7 cellular contexts compared by ENCODE assay signal in the genomic region with DNA sequence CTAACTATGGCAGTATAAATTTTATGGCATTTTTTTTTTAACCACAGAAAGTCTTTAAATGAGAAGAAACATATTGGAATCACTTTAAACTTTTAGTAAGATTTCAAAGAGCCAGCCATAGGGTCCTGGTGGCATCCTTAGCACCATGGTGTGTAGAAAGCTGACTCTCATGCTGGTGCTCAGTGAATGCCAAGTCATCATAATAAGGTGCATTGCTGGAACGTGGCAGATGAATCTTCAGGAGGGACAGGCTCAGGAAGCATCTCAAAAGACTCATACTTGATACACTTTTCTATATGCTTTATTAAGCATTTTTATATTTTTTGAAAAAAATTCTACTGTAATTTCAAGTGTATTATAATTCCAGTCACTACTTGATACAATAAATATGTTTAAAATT.
"Had no signal": no experiment of that assay in that cellular context is flagged by ENCODE, and none has a peak within 500 bp of the region (broad histone marks: within the 10 kb centered on the region; RNA-seq: fewer than 3 reads in every experiment).

No MANE protein-coding gene starts in this region.

- DNase-seq: IMR-90, KBM-7, KG1 had no signal

- H3K4me3 ChIP-seq: K562 had no signal

- FAIRE-seq: HTR-8/SVneo, K562 had no signal

- H3K4me2 ChIP-seq: KMS-11 had no signal

- H3K27ac ChIP-seq: HL-60, KMS-11 had no signal

- H3K9ac ChIP-seq: KMS-11 had no signal

- ATAC-seq: K562 had no signal
